1 cellular context compared by ENCODE assay signal in genomic region chr19:4369109-4369887, GRCh38.
A peak's percentile ranks its signal among the peaks of the same experiment; 100 is the strongest.
TF ChIP-seq lines count a peak whose summit lies in the region.

No MANE protein-coding gene starts in this region.

TF ChIP-seq in GM12878, 131 proteins besides CTCF, POLR2A, EP300 and RAD21 (continued from another document):
- TF ChIP-seq CREM (IDR thresholded peaks at IDR 0.05; ENCODE audit: low read depth) (peak; percentile 29; the same call in 1 of the 2 replicates), WRNIP1 (IDR thresholded peaks at IDR 0.05; ENCODE audit: borderline replicate concordance, low read depth, low read length) (no peak), RFX5 (IDR thresholded peaks at IDR 0.05; ENCODE audit: low read depth, low read length) (0 out of 2 replicates have a peak, but pooled peaks have one; percentile 6), CHD2 (IDR thresholded peaks at IDR 0.05; ENCODE audit: borderline replicate concordance, low read depth, low read length) (no peak), RELA (IDR thresholded peaks at IDR 0.05; ENCODE audit: borderline replicate concordance, partially characterized antibody) (no peak), MXI1 (IDR thresholded peaks at IDR 0.05; ENCODE audit: low read depth, low read length) (0 out of 2 replicates have a peak, but pooled peaks have one; percentile 19), MTA3 (IDR thresholded peaks at IDR 0.05; ENCODE audit: borderline replicate concordance, low read length) (peak; percentile 46; the same call in 1 of the 2 replicates), BACH1 (IDR thresholded peaks at IDR 0.05; ENCODE audit: borderline replicate concordance) (0 out of 2 replicates have a peak, but pooled peaks have one; percentile 30)
